ENCODE assay signal across 23 cellular contexts in genomic region chr2:163375070-163375469, GRCh38.
"Had no signal": no experiment of that assay in that cellular context is flagged by ENCODE, and none has a peak within 500 bp of the region (broad histone marks: within the 10 kb centered on the region; RNA-seq: fewer than 3 reads in every experiment).

No MANE protein-coding gene starts in this region.

- H3K9me3 ChIP-seq: colonic mucosa, esophagus muscularis mucosa, esophagus squamous epithelium, gastrocnemius medialis, gastroesophageal sphincter, heart right ventricle had no signal

- H3K4me3 ChIP-seq: colonic mucosa, coronary artery, dorsolateral prefrontal cortex, esophagus muscularis mucosa, esophagus squamous epithelium, gastrocnemius medialis, gastroesophageal sphincter, heart left ventricle, heart right ventricle had no signal

- H3K27me3 ChIP-seq: colonic mucosa, esophagus muscularis mucosa, esophagus squamous epithelium, foreskin keratinocyte, gastrocnemius medialis, gastroesophageal sphincter, heart left ventricle, heart right ventricle had no signal

- H3K27ac ChIP-seq: colonic mucosa, coronary artery, dorsolateral prefrontal cortex, epithelial cell of prostate, esophagus muscularis mucosa, esophagus squamous epithelium, foreskin keratinocyte, gastrocnemius medialis, gastroesophageal sphincter, heart left ventricle, heart right ventricle had no signal

- H3K4me1 ChIP-seq: colonic mucosa, esophagus muscularis mucosa, esophagus squamous epithelium, foreskin keratinocyte, gastrocnemius medialis, gastroesophageal sphincter, heart left ventricle, heart right ventricle had no signal

- H3K36me3 ChIP-seq: colonic mucosa, esophagus muscularis mucosa, esophagus squamous epithelium, gastrocnemius medialis, gastroesophageal sphincter, heart left ventricle, heart right ventricle had no signal

- DNase-seq: colonic mucosa; cortex of kidney; dermis blood vessel endothelial cell; dorsolateral prefrontal cortex; effector CD4-positive, alpha-beta T cell; effector CD8-positive, alpha-beta T cell; effector memory CD4-positive, alpha-beta T cell; effector memory CD8-positive, alpha-beta T cell; endodermal cell; erythroblast; esophagus squamous epithelium; foreskin fibroblast; foreskin keratinocyte; foreskin melanocyte; gastrocnemius medialis; glutamatergic neuron; head of caudate nucleus; heart left ventricle; heart right ventricle had no signal
